10 cellular contexts compared by ENCODE assay signal in the genomic region with DNA sequence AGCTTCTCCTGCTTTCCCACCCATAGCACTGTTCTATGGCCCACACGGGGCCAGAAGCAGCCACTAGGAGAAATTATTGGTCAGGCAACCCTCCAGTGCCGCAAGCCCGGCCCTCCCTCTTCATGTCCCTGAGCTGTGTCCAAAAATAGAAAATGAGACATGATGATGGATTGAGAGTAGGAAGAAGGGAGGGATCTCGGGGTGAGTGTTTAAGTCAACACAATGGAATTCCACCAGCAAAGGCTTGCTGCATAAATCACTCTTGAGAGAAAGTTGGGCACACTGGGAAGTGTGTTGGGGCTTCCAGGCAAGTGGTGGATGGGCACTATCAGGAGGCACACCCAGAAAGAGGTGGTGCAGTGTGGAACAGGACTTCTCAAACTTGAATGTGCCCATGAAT.
A peak's percentile ranks its signal among the peaks of the same experiment; 100 is the strongest.
DNase-seq lines count a peak whose midpoint lies in the region; ATAC-seq and TF ChIP-seq lines count a peak whose summit lies in the region.
"Had no signal": no experiment of that assay in that cellular context is flagged by ENCODE, and none has a peak within 500 bp of the region (broad histone marks: within the 10 kb centered on the region; RNA-seq: fewer than 3 reads in every experiment).

No MANE protein-coding gene starts in this region.

- intact Hi-C loops in adrenal gland (cut with DNase I): no loop called here
- intact Hi-C loops in heart left ventricle (cut with DNase I): loop anchor here in 1 of 10 donors (5.0 kb wide), 1 partner anchor 479 kb away; no protein-coding TSS in a partner anchor

- H3K27me3 ChIP-seq in adrenal gland: no peaks in the 10 kb centered on the region
- H3K27me3 ChIP-seq in heart left ventricle: peaks cover 0 to 3% (median 0%) of the 10 kb centered on the region in 9 donors
- no peaks in the 10 kb centered on the region for H3K27me3 ChIP-seq in skeletal muscle satellite cell (ENCODE audit: control insufficient read depth, insufficient read depth, low read length)

- peak in 3 of 6 experiments; percentile 15 to 33 (median 20) for TF ChIP-seq CTCF in adrenal gland (IDR thresholded peaks at IDR 0.05)
- TF ChIP-seq CTCF in heart left ventricle (IDR thresholded peaks at IDR 0.05): peak in 2 of 12 donors; percentile 12 to 22

- ATAC-seq in heart left ventricle (peak; percentile 98 to 99 (median 99)), GM18909 (IDR thresholded peaks at IDR 0.05; ENCODE audit: poor library complexity, unreplicated experiment) (no peak)
- no peak for ATAC-seq in stimulated activated naive CD8-positive, alpha-beta T cell treated with anti-CD3 and anti-CD28 coated beads, Interleukin-15, Interleukin-2, amounts not matched to agents 100 U/mL and 50 U/mL, for 24 hours

- WGBS in adrenal gland, 4 donors: 12 to 25% (median 22%) methylated on average over 4 of the region's 4 CpGs
- 10 to 20% (median 13%) methylated on average over 4 of the region's 4 CpGs for WGBS in heart left ventricle, 4 donors

- H3K4me1 ChIP-seq in adrenal gland (replicated peaks in 1 of 2) (peaks cover 0 to 12% of the 10 kb centered on the region in 2 donors), heart left ventricle (peaks cover 0 to 11% (median 4%) of the 10 kb centered on the region in 12 donors), skeletal muscle satellite cell (ENCODE audit: control insufficient read depth, insufficient read depth, low read length) (peaks cover 20% of the 10 kb centered on the region)

- H3K27ac ChIP-seq in adrenal gland (peak overlapping the region in 1 of 5 donors; percentile 62), heart left ventricle (peak overlapping the region in 8 of 12 donors; percentile 5 to 70 (median 46))
- H3K27ac ChIP-seq: dorsolateral prefrontal cortex had no signal

- DNase-seq in HCEC 1CT: peak; percentile 97
- peak; percentile 63 to 88 (median 83) for DNase-seq in adrenal gland
- peak; percentile 52 to 64 (median 56) for DNase-seq in heart left ventricle
- no peak for DNase-seq in stimulated activated naive CD8-positive, alpha-beta T cell treated with anti-CD3 and anti-CD28 coated beads, Interleukin-15, Interleukin-2, amounts not matched to agents 100 U/mL and 50 U/mL, for 24 hours
- DNase-seq in middle frontal gyrus (ENCODE audit: extremely low spot score, low spot score): no peak
- no peak for DNase-seq in SK-N-DZ (ENCODE audit: low spot score)
- DNase-seq: activated CD8-positive, alpha-beta memory T cell treated with anti-CD3 and anti-CD28 coated beads for 24 hours; dorsolateral prefrontal cortex had no signal

- H3K9ac ChIP-seq in skeletal muscle satellite cell (ENCODE audit: low read depth, low read length): peak overlapping the region; percentile 44

- peak overlapping the region; percentile 43 for H3K4me2 ChIP-seq in skeletal muscle satellite cell (ENCODE audit: low read length)

- H3K9me3 ChIP-seq in adrenal gland (replicated peaks in 1 of 3) (no peaks in the 10 kb centered on the region), heart left ventricle (no peaks in the 10 kb centered on the region), skeletal muscle satellite cell (replicated peaks; ENCODE audit: low read length) (no peaks in the 10 kb centered on the region)

- H3K36me3 ChIP-seq in adrenal gland (replicated peaks in 1 of 2) (no peaks in the 10 kb centered on the region), heart left ventricle (no peaks in the 10 kb centered on the region), skeletal muscle satellite cell (ENCODE audit: insufficient read depth, low read length) (no peaks in the 10 kb centered on the region)

- no peak for TF ChIP-seq POLR2A in adrenal gland (IDR thresholded peaks at IDR 0.05)
- TF ChIP-seq POLR2A in heart left ventricle (IDR thresholded peaks at IDR 0.05): no peak

- no peak overlapping the region for H3K4me3 ChIP-seq in adrenal gland
- no peak overlapping the region for H3K4me3 ChIP-seq in heart left ventricle
- peak overlapping the region; percentile 19 for H3K4me3 ChIP-seq in skeletal muscle satellite cell (ENCODE audit: low read length)
- H3K4me3 ChIP-seq: dorsolateral prefrontal cortex had no signal

Comparison
In these comparisons a context has a peak if more than half of its experiments do, and no peak if none do; other contexts are left out.
1. DNase-seq: peak in HCEC 1CT (single experiment), adrenal gland (7 of 7) and heart left ventricle (5 of 5); none in stimulated activated naive CD8-positive, alpha-beta T cell treated with anti-CD3 and anti-CD28 coated beads, Interleukin-15, Interleukin-2, amounts not matched to agents 100 U/mL and 50 U/mL, for 24 hours (single experiment), middle frontal gyrus (single experiment) and SK-N-DZ (single experiment).
2. ATAC-seq: peak in heart left ventricle (4 of 4); none in stimulated activated naive CD8-positive, alpha-beta T cell treated with anti-CD3 and anti-CD28 coated beads, Interleukin-15, Interleukin-2, amounts not matched to agents 100 U/mL and 50 U/mL, for 24 hours (single experiment) and GM18909 (single experiment).